8 cellular contexts compared by ENCODE assay signal in genomic region chr20:60137657-60138245, GRCh38.
A peak's percentile ranks its signal among the peaks of the same experiment; 100 is the strongest.
DNase-seq lines count a peak whose midpoint lies in the region; ATAC-seq and FAIRE-seq lines count a peak whose summit lies in the region.

No MANE protein-coding gene starts in this region.

- H3K27me3 ChIP-seq in BLaER1 (no peaks in the 10 kb centered on the region), HAP-1 (ENCODE audit: low read depth) (no peaks in the 10 kb centered on the region)

- peak overlapping the region; percentile 52 for H3K4me2 ChIP-seq in BLaER1

- ATAC-seq in activated naive CD4-positive, alpha-beta T cell treated with anti-CD3 and anti-CD28 coated beads, Interleukin-2, amount 50 U/mL, for 72 hours, result peak; percentile 61 to 75
- peak; percentile 62 for ATAC-seq in stimulated activated naive CD8-positive, alpha-beta T cell treated with anti-CD3 and anti-CD28 coated beads, Interleukin-15, Interleukin-2, amounts not matched to agents 100 U/mL and 50 U/mL, for 24 hours
- no peak for ATAC-seq in HG03457 (IDR thresholded peaks at IDR 0.05; ENCODE audit: unreplicated experiment)

- H3K4me3 ChIP-seq in BLaER1 (no peak overlapping the region), HAP-1 (no peak overlapping the region)

- FAIRE-seq in GM19239 (lab: Jason Lieb, UNC), result peak; percentile 71

- H3K36me3 ChIP-seq in BLaER1, result no peaks in the 10 kb centered on the region
- no peaks in the 10 kb centered on the region for H3K36me3 ChIP-seq in HAP-1 (replicated peaks)

- in situ Hi-C loops in HAP-1 (cut with MboI; ENCODE audit: low sequenced_read_pairs), result no loop called here

- H3K27ac ChIP-seq in BLaER1, result no peak overlapping the region

- H3K27ac Mint-ChIP-seq in activated naive CD4-positive, alpha-beta T cell treated with anti-CD3 and anti-CD28 coated beads, Interleukin-2, amount 50 U/mL, for 72 hours, result no peak overlapping the region

- no peak overlapping the region for H3K9ac ChIP-seq in BLaER1

- no peaks in the 10 kb centered on the region for H3K9me3 ChIP-seq in BLaER1
- H3K9me3 ChIP-seq in HAP-1, result no peaks in the 10 kb centered on the region

- H4K20me1 ChIP-seq in BLaER1, result no peaks in the 10 kb centered on the region

- no peaks in the 10 kb centered on the region for H3K36me3 Mint-ChIP-seq in activated naive CD4-positive, alpha-beta T cell treated with anti-CD3 and anti-CD28 coated beads, Interleukin-2, amount 50 U/mL, for 72 hours

- no peaks in the 10 kb centered on the region for H3K9me3 Mint-ChIP-seq in activated naive CD4-positive, alpha-beta T cell treated with anti-CD3 and anti-CD28 coated beads, Interleukin-2, amount 50 U/mL, for 72 hours

- DNase-seq in GM19239 (ENCODE audit: insufficient read length, low spot score) (no peak), NCI-H510A (lab: John Stamatoyannopoulos, UW) (peak; percentile 38), left kidney (ENCODE audit: low read depth, low spot score) (peak; percentile 55), HAP-1 (ENCODE audit: low spot score in 2 of 2) (no peak)
- peak in 1 of 2 donors; percentile 14 for DNase-seq in activated naive CD4-positive, alpha-beta T cell treated with anti-CD3 and anti-CD28 coated beads, Interleukin-2, amount 50 U/mL, for 72 hours (ENCODE audit: low spot score in 2 of 2)
- DNase-seq in stimulated activated naive CD8-positive, alpha-beta T cell treated with anti-CD3 and anti-CD28 coated beads, Interleukin-15, Interleukin-2, amounts not matched to agents 100 U/mL and 50 U/mL, for 24 hours, result peak; percentile 36

- peaks cover 44% of the 10 kb centered on the region for H3K4me1 ChIP-seq in BLaER1
- H3K4me1 ChIP-seq in HAP-1, result no peaks in the 10 kb centered on the region

Comparison
In these comparisons a context has a peak if more than half of its experiments do, and no peak if none do; other contexts are left out.
1. DNase-seq: peak in NCI-H510A (single experiment), left kidney (single experiment) and stimulated activated naive CD8-positive, alpha-beta T cell treated with anti-CD3 and anti-CD28 coated beads, Interleukin-15, Interleukin-2, amounts not matched to agents 100 U/mL and 50 U/mL, for 24 hours (single experiment); none in GM19239 (single experiment) and HAP-1 (0 of 2).